In genomic region chr14:51327376-51327775, GRCh38 we compare ENCODE assay signal across 16 cellular contexts.
DNase-seq lines count a peak whose midpoint lies in the region; ATAC-seq and TF ChIP-seq lines count a peak whose summit lies in the region.
"Had no signal": no experiment of that assay in that cellular context is flagged by ENCODE, and none has a peak within 500 bp of the region (broad histone marks: within the 10 kb centered on the region; RNA-seq: fewer than 3 reads in every experiment).

No MANE protein-coding gene starts in this region.

- H3K9ac ChIP-seq in rectal smooth muscle tissue (ENCODE audit: low read length): no peak overlapping the region

- no peak for TF ChIP-seq CTCF in fibroblast of pulmonary artery (IDR thresholded peaks at IDR 0.05; ENCODE audit: low read length, missing control alignments)

- peaks cover 11% of the 10 kb centered on the region for H3K4me1 Mint-ChIP-seq in activated CD4-positive, alpha-beta memory T cell treated with anti-CD3 and anti-CD28 coated beads for 36 hours (ENCODE audit: low read depth)

- no peaks in the 10 kb centered on the region for H3K27me3 ChIP-seq in rectal smooth muscle tissue (ENCODE audit: control insufficient read depth, insufficient read depth, low read length)

- H3K36me3 ChIP-seq in rectal smooth muscle tissue (ENCODE audit: control insufficient read depth, insufficient read depth, low read length): no peaks in the 10 kb centered on the region
- H3K36me3 ChIP-seq: HAP-1 had no signal

- peak overlapping the region; percentile 29 for H3K27ac ChIP-seq in rectal smooth muscle tissue (ENCODE audit: low read depth, low read length)

- no peak overlapping the region for H3K4me3 Mint-ChIP-seq in activated CD4-positive, alpha-beta memory T cell treated with anti-CD3 and anti-CD28 coated beads for 36 hours
- H3K4me3 Mint-ChIP-seq: activated T-cell treated with anti-CD3 and anti-CD28 coated beads, Interleukin-2, amount 50 U/mL, for 24 hours; effector memory CD8-positive, alpha-beta T cell; stimulated activated naive CD8-positive, alpha-beta T cell treated with anti-CD3 and anti-CD28 coated beads, Interleukin-15, Interleukin-2, amounts not matched to agents 100 ng/mL and 50 ng/mL, for 24 hours had no signal

- CTCF ChIA-PET in activated CD4-positive, alpha-beta memory T cell treated with anti-CD3 and anti-CD28 coated beads for 36 hours (lab: Charles Lee): interaction anchor here (0.8 kb wide), 1 partner anchor 44 kb away, joined by 3 read pairs; no protein-coding TSS in a partner anchor

- ATAC-seq in SK-N-SH treated with all-trans-retinoic acid at 6 μM for 48 hours (peak; percentile 53), HG03469 (IDR thresholded peaks at IDR 0.05; ENCODE audit: unreplicated experiment) (no peak), GM18520 (IDR thresholded peaks at IDR 0.05; ENCODE audit: unreplicated experiment) (no peak)
- ATAC-seq: effector memory CD8-positive, alpha-beta T cell had no signal

- no peak overlapping the region for H3K27ac Mint-ChIP-seq in activated CD4-positive, alpha-beta memory T cell treated with anti-CD3 and anti-CD28 coated beads for 36 hours
- H3K27ac Mint-ChIP-seq: activated T-cell treated with anti-CD3 and anti-CD28 coated beads, Interleukin-2, amount 50 U/mL, for 24 hours; effector memory CD8-positive, alpha-beta T cell; progenitor cell of endocrine pancreas had no signal

- intact Hi-C loops in activated CD4-positive, alpha-beta memory T cell treated with anti-CD3 and anti-CD28 coated beads for 36 hours (cut with micrococcal nuclease): no loop called here

- POLR2A ChIA-PET in activated CD4-positive, alpha-beta memory T cell treated with anti-CD3 and anti-CD28 coated beads for 36 hours (lab: Charles Lee): no interaction called here

- H3K4me1 ChIP-seq in rectal smooth muscle tissue (ENCODE audit: control insufficient read depth, insufficient read depth, low read length): peaks cover 23% of the 10 kb centered on the region
- H3K4me1 ChIP-seq: HAP-1 had no signal

- H3K36me3 Mint-ChIP-seq in activated CD4-positive, alpha-beta memory T cell treated with anti-CD3 and anti-CD28 coated beads for 36 hours: no peaks in the 10 kb centered on the region

- DNase-seq in ELR (ENCODE audit: low read depth): peak; percentile 55
- peak; percentile 51 for DNase-seq in fibroblast of pulmonary artery (ENCODE audit: low read depth)
- DNase-seq in activated CD4-positive, alpha-beta memory T cell treated with anti-CD3 and anti-CD28 coated beads for 36 hours: no peak
- DNase-seq in NCI-H82 (lab: John Stamatoyannopoulos, UW): no peak
- DNase-seq: activated CD4-positive, alpha-beta T cell treated with anti-CD3 and anti-CD28 coated beads for 1 hour; activated T-cell treated with anti-CD3 and anti-CD28 coated beads, Interleukin-2, amount 50 U/mL, for 24 hours; effector memory CD8-positive, alpha-beta T cell; GDM1; midbrain had no signal

- H3K9me3 Mint-ChIP-seq in activated CD4-positive, alpha-beta memory T cell treated with anti-CD3 and anti-CD28 coated beads for 36 hours: no peaks in the 10 kb centered on the region
- H3K9me3 Mint-ChIP-seq: activated T-cell treated with anti-CD3 and anti-CD28 coated beads, Interleukin-2, amount 50 U/mL, for 24 hours; effector memory CD8-positive, alpha-beta T cell; stimulated activated naive CD8-positive, alpha-beta T cell treated with anti-CD3 and anti-CD28 coated beads, Interleukin-15, Interleukin-2, amounts not matched to agents 100 ng/mL and 50 ng/mL, for 24 hours had no signal

- peaks cover 37% of the 10 kb centered on the region for H3K27me3 Mint-ChIP-seq in activated CD4-positive, alpha-beta memory T cell treated with anti-CD3 and anti-CD28 coated beads for 36 hours

- H3K4me3 ChIP-seq in fibroblast of pulmonary artery (replicated peaks; ENCODE audit: low read depth, low read length) (no peak overlapping the region), rectal smooth muscle tissue (ENCODE audit: low read length) (no peak overlapping the region)
- H3K4me3 ChIP-seq: HAP-1 had no signal

TF ChIP-seq in SK-N-SH treated with all-trans-retinoic acid at 6 μM for 48 hours, 23 proteins besides CTCF, POLR2A, EP300 and RAD21 (continues in another document):
- TF ChIP-seq OSR1 (CRISPR knock-in tag; IDR thresholded peaks at IDR 0.05) (no peak), TSHZ2 (CRISPR knock-in tag; IDR thresholded peaks at IDR 0.05) (no peak), CREB5 (CRISPR knock-in tag; IDR thresholded peaks at IDR 0.05; ENCODE audit: low read depth) (no peak), ESRRG (CRISPR knock-in tag; IDR thresholded peaks at IDR 0.05) (no peak), TOX (CRISPR knock-in tag; IDR thresholded peaks at IDR 0.05; ENCODE audit: borderline replicate concordance) (no peak)
- TF ChIP-seq, protein P1, sequence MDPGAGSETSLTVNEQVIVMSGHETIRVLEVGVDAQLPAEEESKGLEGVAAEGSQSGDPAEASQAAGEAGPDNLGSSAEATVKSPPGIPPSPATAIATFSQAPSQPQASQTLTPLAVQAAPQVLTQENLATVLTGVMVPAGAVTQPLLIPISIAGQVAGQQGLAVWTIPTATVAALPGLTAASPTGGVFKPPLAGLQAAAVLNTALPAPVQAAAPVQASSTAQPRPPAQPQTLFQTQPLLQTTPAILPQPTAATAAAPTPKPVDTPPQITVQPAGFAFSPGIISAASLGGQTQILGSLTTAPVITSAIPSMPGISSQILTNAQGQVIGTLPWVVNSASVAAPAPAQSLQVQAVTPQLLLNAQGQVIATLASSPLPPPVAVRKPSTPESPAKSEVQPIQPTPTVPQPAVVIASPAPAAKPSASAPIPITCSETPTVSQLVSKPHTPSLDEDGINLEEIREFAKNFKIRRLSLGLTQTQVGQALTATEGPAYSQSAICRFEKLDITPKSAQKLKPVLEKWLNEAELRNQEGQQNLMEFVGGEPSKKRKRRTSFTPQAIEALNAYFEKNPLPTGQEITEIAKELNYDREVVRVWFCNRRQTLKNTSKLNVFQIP (CRISPR knock-in tag; IDR thresholded peaks at IDR 0.05; ENCODE audit: borderline replicate concordance, low read depth): no peak
- TF ChIP-seq, protein P2, sequence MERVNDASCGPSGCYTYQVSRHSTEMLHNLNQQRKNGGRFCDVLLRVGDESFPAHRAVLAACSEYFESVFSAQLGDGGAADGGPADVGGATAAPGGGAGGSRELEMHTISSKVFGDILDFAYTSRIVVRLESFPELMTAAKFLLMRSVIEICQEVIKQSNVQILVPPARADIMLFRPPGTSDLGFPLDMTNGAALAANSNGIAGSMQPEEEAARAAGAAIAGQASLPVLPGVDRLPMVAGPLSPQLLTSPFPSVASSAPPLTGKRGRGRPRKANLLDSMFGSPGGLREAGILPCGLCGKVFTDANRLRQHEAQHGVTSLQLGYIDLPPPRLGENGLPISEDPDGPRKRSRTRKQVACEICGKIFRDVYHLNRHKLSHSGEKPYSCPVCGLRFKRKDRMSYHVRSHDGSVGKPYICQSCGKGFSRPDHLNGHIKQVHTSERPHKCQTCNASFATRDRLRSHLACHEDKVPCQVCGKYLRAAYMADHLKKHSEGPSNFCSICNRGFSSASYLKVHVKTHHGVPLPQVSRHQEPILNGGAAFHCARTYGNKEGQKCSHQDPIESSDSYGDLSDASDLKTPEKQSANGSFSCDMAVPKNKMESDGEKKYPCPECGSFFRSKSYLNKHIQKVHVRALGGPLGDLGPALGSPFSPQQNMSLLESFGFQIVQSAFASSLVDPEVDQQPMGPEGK (CRISPR knock-in tag; IDR thresholded peaks at IDR 0.05; ENCODE audit: borderline replicate concordance): no peak
- TF ChIP-seq, protein P3, sequence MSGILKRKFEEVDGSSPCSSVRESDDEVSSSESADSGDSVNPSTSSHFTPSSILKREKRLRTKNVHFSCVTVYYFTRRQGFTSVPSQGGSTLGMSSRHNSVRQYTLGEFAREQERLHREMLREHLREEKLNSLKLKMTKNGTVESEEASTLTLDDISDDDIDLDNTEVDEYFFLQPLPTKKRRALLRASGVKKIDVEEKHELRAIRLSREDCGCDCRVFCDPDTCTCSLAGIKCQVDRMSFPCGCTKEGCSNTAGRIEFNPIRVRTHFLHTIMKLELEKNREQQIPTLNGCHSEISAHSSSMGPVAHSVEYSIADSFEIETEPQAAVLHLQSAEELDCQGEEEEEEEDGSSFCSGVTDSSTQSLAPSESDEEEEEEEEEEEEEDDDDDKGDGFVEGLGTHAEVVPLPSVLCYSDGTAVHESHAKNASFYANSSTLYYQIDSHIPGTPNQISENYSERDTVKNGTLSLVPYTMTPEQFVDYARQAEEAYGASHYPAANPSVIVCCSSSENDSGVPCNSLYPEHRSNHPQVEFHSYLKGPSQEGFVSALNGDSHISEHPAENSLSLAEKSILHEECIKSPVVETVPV (CRISPR knock-in tag; IDR thresholded peaks at IDR 0.05): no peak

Comparison
In these comparisons a context has a peak if more than half of its experiments do, and no peak if none do; other contexts are left out.
1. DNase-seq: peak in ELR (single experiment) and fibroblast of pulmonary artery (single experiment); none in activated CD4-positive, alpha-beta memory T cell treated with anti-CD3 and anti-CD28 coated beads for 36 hours (single experiment) and NCI-H82 (single experiment).